8 cellular contexts compared by ENCODE assay signal in genomic region chr12:31325524-31325875, GRCh38. TPM values are rescaled to one million over a fixed set of nuclear protein-coding genes. Genes with fewer than 3 reads are reported as not detected.
DNase-seq lines count a peak whose midpoint lies in the region; ATAC-seq and TF ChIP-seq lines count a peak whose summit lies in the region.

No MANE protein-coding gene starts in this region.

- H3K36me3 ChIP-seq in esophagus muscularis mucosa (no peaks in the 10 kb centered on the region), neutrophil (no peaks in the 10 kb centered on the region)

- TF ChIP-seq POLR2A in esophagus muscularis mucosa (IDR thresholded peaks at IDR 0.05; ENCODE audit: low read depth) = no peak

- peak overlapping the region; percentile 99 for H3K27ac Mint-ChIP-seq in stimulated activated naive CD8-positive, alpha-beta T cell treated with anti-CD3 and anti-CD28 coated beads, Interleukin-15, Interleukin-2, amounts not matched to agents 100 ng/mL and 50 ng/mL, for 24 hours

- H3K27me3 Mint-ChIP-seq in stimulated activated naive CD8-positive, alpha-beta T cell treated with anti-CD3 and anti-CD28 coated beads, Interleukin-15, Interleukin-2, amounts not matched to agents 100 ng/mL and 50 ng/mL, for 24 hours = no peaks in the 10 kb centered on the region

- H3K9me3 ChIP-seq in esophagus muscularis mucosa = no peaks in the 10 kb centered on the region
- no peaks in the 10 kb centered on the region for H3K9me3 ChIP-seq in neutrophil

- H3K27me3 ChIP-seq in esophagus muscularis mucosa (no peaks in the 10 kb centered on the region), neutrophil (peaks cover 3% of the 10 kb centered on the region)

- TF ChIP-seq CTCF in esophagus muscularis mucosa (IDR thresholded peaks at IDR 0.05) (no peak), neutrophil (IDR thresholded peaks at IDR 0.05) (no peak)

- no peak for TF ChIP-seq EP300 in esophagus muscularis mucosa (IDR thresholded peaks at IDR 0.05)

- H3K4me3 ChIP-seq in esophagus muscularis mucosa (peak overlapping the region; percentile 75 to 88 (median 85)), neutrophil (ENCODE audit: low read depth in 1 of 2, low read length in 1 of 2) (peak overlapping the region; percentile 94 to 97)

- peak overlapping the region; percentile 98 for H3K4me3 Mint-ChIP-seq in stimulated activated naive CD8-positive, alpha-beta T cell treated with anti-CD3 and anti-CD28 coated beads, Interleukin-15, Interleukin-2, amounts not matched to agents 100 ng/mL and 50 ng/mL, for 24 hours

- WGBS in esophagus muscularis mucosa = 1% methylated on average over 20 of the region's 36 CpGs

- peak overlapping the region; percentile 89 to 95 (median 92) for H3K27ac ChIP-seq in esophagus muscularis mucosa (replicated peaks in 1 of 4)
- peak overlapping the region; percentile 89 for H3K27ac ChIP-seq in neutrophil

- no peak for DNase-seq in stimulated activated naive CD8-positive, alpha-beta T cell treated with anti-CD3 and anti-CD28 coated beads, Interleukin-15, Interleukin-2, amounts not matched to agents 100 U/mL and 50 U/mL, for 24 hours
- DNase-seq in activated CD4-positive, alpha-beta T cell treated with anti-CD3 and anti-CD28 coated beads for 48 hours = peak; percentile 51
- DNase-seq in esophagus muscularis mucosa (ENCODE audit: extremely low spot score) (no peak), OCI-M2 (lab: John Stamatoyannopoulos, UW; ENCODE audit: unreplicated experiment) (no peak), SIG-M5 (lab: John Stamatoyannopoulos, UW) (no peak)

- intact Hi-C loops in esophagus muscularis mucosa (cut with DNase I) = no loop called here

- ATAC-seq in stimulated activated naive CD8-positive, alpha-beta T cell treated with anti-CD3 and anti-CD28 coated beads, Interleukin-15, Interleukin-2, amounts not matched to agents 100 U/mL and 50 U/mL, for 24 hours = no peak
- no peak for ATAC-seq in GM18861 (IDR thresholded peaks at IDR 0.05; ENCODE audit: unreplicated experiment)

- peaks cover 41% of the 10 kb centered on the region for H3K4me1 Mint-ChIP-seq in stimulated activated naive CD8-positive, alpha-beta T cell treated with anti-CD3 and anti-CD28 coated beads, Interleukin-15, Interleukin-2, amounts not matched to agents 100 ng/mL and 50 ng/mL, for 24 hours (ENCODE audit: low read depth)

- peaks cover 28% of the 10 kb centered on the region for H3K36me3 Mint-ChIP-seq in stimulated activated naive CD8-positive, alpha-beta T cell treated with anti-CD3 and anti-CD28 coated beads, Interleukin-15, Interleukin-2, amounts not matched to agents 100 ng/mL and 50 ng/mL, for 24 hours (ENCODE audit: low read depth)

- no peaks in the 10 kb centered on the region for H3K9me3 Mint-ChIP-seq in stimulated activated naive CD8-positive, alpha-beta T cell treated with anti-CD3 and anti-CD28 coated beads, Interleukin-15, Interleukin-2, amounts not matched to agents 100 ng/mL and 50 ng/mL, for 24 hours

- H3K4me1 ChIP-seq in esophagus muscularis mucosa (peaks cover 5 to 33% (median 30%) of the 10 kb centered on the region in 4 donors), neutrophil (ENCODE audit: control insufficient read depth in 1 of 2, insufficient read depth in 1 of 2, low read depth in 1 of 2, low read length in 1 of 2) (peaks cover 15 to 25% of the 10 kb centered on the region in 2 experiments)

RNA-seq across cellular contexts. Expression of gene SINHCAF, which starts 0.5 kb away (rescaled TPM):
- 10 to 100 TPM; 19.2 to 41.3 (median 25.7) TPM for total RNA-seq in esophagus muscularis mucosa
